In the genomic region with DNA sequence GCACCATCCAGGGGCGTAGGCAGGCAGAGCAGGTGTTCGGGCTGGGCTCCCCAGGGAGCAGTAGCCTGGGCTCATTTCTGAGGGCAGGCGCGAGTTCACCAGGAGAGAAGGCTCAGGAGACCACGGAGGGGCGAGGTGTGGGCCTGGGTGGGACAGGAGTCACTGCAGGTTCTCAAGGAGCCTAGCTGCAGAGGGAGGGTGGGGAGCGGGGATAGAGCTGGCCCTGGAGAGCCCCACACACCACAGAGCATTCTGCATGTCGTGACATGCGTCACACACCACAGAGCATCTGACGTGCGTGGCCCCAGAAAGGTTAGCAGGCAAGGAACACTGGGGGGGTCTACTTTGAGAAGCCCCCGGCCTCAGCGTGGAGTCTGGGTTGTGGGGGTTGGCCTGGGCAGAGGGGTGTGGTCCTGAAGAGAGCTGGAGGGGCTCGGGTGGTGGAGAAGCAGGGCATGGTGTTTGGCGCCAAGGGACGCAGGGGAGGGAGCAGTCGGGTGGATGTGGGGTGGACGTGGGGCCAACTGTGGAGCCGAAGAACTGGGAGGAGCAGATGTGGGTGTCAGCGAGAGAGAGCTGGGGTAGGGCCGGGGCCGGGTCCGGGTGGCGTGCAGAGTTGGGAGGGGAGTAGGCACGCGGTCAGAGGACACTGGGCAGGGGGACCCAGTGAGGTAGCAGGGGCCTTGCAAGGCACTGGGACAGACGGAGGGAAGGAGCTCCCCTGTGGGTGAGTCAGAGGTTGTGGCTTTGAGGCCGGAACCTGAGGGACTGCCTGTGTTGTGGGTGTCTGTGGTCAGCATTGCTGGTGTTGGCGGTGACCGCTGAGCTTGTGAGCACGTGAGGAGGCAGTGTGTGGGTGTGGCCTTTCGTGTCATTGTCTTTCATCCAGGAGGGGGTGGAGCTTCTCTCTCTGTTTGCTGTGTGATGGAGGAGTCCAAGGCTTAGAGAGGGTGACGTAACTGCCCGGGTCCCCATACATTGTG, we compare ENCODE assay signal across 1 cellular context.
TF ChIP-seq lines count a peak whose summit lies in the region.

No MANE protein-coding gene starts in this region.

TF ChIP-seq in K562, 482 proteins besides CTCF, POLR2A, EP300 and RAD21 (continued from another document and continues in another):
- no peak for TF ChIP-seq ZNF561 (CRISPR knock-in tag; conservative IDR thresholded peaks at IDR 0.05)
- TF ChIP-seq GTF2F1 (IDR thresholded peaks at IDR 0.05; ENCODE audit: low read depth, low read length): no peak
- no peak for TF ChIP-seq KLF6 (CRISPR knock-in tag; IDR thresholded peaks at IDR 0.05; ENCODE audit: borderline replicate concordance)
- no peak for TF ChIP-seq ZBTB9 (CRISPR knock-in tag; IDR thresholded peaks at IDR 0.05)
- no peak for TF ChIP-seq MAFG (tag; conservative IDR thresholded peaks at IDR 0.05)
- TF ChIP-seq ZBTB8A (IDR thresholded peaks at IDR 0.05; ENCODE audit: partially characterized antibody): no peak
- TF ChIP-seq SNIP1 (IDR thresholded peaks at IDR 0.05; ENCODE audit: low read depth): no peak
- TF ChIP-seq POLR2H (tag; IDR thresholded peaks at IDR 0.05; ENCODE audit: low read depth): no peak
- no peak for TF ChIP-seq NELFE (IDR thresholded peaks at IDR 0.05; ENCODE audit: insufficient read depth, insufficient read length)
- TF ChIP-seq PTBP1 (IDR thresholded peaks at IDR 0.05; ENCODE audit: low read depth, low read length): no peak
- no peak for TF ChIP-seq IFI16 (CRISPR knock-in tag; IDR thresholded peaks at IDR 0.05)
- TF ChIP-seq MNT (conservative IDR thresholded peaks at IDR 0.05): peak in 1 of 2 experiments; percentile 79; a peak in 3 of 4 replicates
- no peak for TF ChIP-seq MIER1 (IDR thresholded peaks at IDR 0.05; ENCODE audit: low read depth)
- TF ChIP-seq ZNF655 (CRISPR knock-in tag; IDR thresholded peaks at IDR 0.05): no peak
- TF ChIP-seq SMC3 (conservative IDR thresholded peaks at IDR 0.05; ENCODE audit: insufficient read depth, low read depth, low read length): no peak
- no peak for TF ChIP-seq FOXA1 (IDR thresholded peaks at IDR 0.05; ENCODE audit: borderline replicate concordance)
- TF ChIP-seq UBTF (IDR thresholded peaks at IDR 0.05; ENCODE audit: borderline replicate concordance in 1 of 2, low read depth in 2 of 2, low read length in 2 of 2): no peak
- TF ChIP-seq ERF (CRISPR knock-in tag; IDR thresholded peaks at IDR 0.05): no peak
- no peak for TF ChIP-seq ZNF507 (tag; conservative IDR thresholded peaks at IDR 0.05)
- TF ChIP-seq, protein P1, sequence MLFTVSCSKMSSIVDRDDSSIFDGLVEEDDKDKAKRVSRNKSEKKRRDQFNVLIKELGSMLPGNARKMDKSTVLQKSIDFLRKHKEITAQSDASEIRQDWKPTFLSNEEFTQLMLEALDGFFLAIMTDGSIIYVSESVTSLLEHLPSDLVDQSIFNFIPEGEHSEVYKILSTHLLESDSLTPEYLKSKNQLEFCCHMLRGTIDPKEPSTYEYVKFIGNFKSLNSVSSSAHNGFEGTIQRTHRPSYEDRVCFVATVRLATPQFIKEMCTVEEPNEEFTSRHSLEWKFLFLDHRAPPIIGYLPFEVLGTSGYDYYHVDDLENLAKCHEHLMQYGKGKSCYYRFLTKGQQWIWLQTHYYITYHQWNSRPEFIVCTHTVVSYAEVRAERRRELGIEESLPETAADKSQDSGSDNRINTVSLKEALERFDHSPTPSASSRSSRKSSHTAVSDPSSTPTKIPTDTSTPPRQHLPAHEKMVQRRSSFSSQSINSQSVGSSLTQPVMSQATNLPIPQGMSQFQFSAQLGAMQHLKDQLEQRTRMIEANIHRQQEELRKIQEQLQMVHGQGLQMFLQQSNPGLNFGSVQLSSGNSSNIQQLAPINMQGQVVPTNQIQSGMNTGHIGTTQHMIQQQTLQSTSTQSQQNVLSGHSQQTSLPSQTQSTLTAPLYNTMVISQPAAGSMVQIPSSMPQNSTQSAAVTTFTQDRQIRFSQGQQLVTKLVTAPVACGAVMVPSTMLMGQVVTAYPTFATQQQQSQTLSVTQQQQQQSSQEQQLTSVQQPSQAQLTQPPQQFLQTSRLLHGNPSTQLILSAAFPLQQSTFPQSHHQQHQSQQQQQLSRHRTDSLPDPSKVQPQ (CRISPR knock-in tag; IDR thresholded peaks at IDR 0.05; ENCODE audit: borderline replicate concordance): no peak
- TF ChIP-seq ASH1L (IDR thresholded peaks at IDR 0.05; ENCODE audit: borderline replicate concordance, low read depth, partially characterized antibody): no peak
- no peak for TF ChIP-seq ZNF324 (CRISPR knock-in tag; IDR thresholded peaks at IDR 0.05)
- TF ChIP-seq, protein P2, sequence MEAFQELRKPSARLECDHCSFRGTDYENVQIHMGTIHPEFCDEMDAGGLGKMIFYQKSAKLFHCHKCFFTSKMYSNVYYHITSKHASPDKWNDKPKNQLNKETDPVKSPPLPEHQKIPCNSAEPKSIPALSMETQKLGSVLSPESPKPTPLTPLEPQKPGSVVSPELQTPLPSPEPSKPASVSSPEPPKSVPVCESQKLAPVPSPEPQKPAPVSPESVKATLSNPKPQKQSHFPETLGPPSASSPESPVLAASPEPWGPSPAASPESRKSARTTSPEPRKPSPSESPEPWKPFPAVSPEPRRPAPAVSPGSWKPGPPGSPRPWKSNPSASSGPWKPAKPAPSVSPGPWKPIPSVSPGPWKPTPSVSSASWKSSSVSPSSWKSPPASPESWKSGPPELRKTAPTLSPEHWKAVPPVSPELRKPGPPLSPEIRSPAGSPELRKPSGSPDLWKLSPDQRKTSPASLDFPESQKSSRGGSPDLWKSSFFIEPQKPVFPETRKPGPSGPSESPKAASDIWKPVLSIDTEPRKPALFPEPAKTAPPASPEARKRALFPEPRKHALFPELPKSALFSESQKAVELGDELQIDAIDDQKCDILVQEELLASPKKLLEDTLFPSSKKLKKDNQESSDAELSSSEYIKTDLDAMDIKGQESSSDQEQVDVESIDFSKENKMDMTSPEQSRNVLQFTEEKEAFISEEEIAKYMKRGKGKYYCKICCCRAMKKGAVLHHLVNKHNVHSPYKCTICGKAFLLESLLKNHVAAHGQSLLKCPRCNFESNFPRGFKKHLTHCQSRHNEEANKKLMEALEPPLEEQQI (IDR thresholded peaks at IDR 0.05): no peak
- TF ChIP-seq NCOA6 (IDR thresholded peaks at IDR 0.05): no peak
- TF ChIP-seq, protein P3, sequence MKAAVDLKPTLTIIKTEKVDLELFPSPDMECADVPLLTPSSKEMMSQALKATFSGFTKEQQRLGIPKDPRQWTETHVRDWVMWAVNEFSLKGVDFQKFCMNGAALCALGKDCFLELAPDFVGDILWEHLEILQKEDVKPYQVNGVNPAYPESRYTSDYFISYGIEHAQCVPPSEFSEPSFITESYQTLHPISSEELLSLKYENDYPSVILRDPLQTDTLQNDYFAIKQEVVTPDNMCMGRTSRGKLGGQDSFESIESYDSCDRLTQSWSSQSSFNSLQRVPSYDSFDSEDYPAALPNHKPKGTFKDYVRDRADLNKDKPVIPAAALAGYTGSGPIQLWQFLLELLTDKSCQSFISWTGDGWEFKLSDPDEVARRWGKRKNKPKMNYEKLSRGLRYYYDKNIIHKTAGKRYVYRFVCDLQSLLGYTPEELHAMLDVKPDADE (conservative IDR thresholded peaks at IDR 0.05; ENCODE audit: control insufficient read depth, low read depth, low read length): no peak
- TF ChIP-seq, protein P4, sequence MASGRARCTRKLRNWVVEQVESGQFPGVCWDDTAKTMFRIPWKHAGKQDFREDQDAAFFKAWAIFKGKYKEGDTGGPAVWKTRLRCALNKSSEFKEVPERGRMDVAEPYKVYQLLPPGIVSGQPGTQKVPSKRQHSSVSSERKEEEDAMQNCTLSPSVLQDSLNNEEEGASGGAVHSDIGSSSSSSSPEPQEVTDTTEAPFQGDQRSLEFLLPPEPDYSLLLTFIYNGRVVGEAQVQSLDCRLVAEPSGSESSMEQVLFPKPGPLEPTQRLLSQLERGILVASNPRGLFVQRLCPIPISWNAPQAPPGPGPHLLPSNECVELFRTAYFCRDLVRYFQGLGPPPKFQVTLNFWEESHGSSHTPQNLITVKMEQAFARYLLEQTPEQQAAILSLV (tag; IDR thresholded peaks at IDR 0.05): no peak
- no peak for TF ChIP-seq RBM25 (IDR thresholded peaks at IDR 0.05; ENCODE audit: low read depth, low read length, severe bottlenecking)
- no peak for TF ChIP-seq CCAR2 (IDR thresholded peaks at IDR 0.05; ENCODE audit: low read depth, low read length)
- no peak for TF ChIP-seq ZFX (CRISPR knock-in tag; IDR thresholded peaks at IDR 0.05)
- TF ChIP-seq BCOR (IDR thresholded peaks at IDR 0.05): 0 out of 2 replicates have a peak, but pooled peaks have one; percentile 13
- TF ChIP-seq GATAD2B (IDR thresholded peaks at IDR 0.05; ENCODE audit: borderline replicate concordance): no peak
- no peak for TF ChIP-seq ARID2 (IDR thresholded peaks at IDR 0.05)
- no peak for TF ChIP-seq SMARCA4 (IDR thresholded peaks at IDR 0.05)
- no peak for TF ChIP-seq YBX1 (IDR thresholded peaks at IDR 0.05)
- TF ChIP-seq ZNF639 (CRISPR knock-in tag; conservative IDR thresholded peaks at IDR 0.05 in 1 of 2, IDR thresholded peaks at IDR 0.05 in 1 of 2): no peak
- peak; percentile 65; the same call in 1 of the 2 replicates for TF ChIP-seq CEBPG (CRISPR knock-in tag; IDR thresholded peaks at IDR 0.05)
- TF ChIP-seq CEBPG (tag; conservative IDR thresholded peaks at IDR 0.05 in 1 of 2, IDR thresholded peaks at IDR 0.05 in 1 of 2): 0 out of 4 replicates have a peak, but pooled peaks of 1 of the 2 experiments have one; percentile 50
- TF ChIP-seq, protein P5, sequence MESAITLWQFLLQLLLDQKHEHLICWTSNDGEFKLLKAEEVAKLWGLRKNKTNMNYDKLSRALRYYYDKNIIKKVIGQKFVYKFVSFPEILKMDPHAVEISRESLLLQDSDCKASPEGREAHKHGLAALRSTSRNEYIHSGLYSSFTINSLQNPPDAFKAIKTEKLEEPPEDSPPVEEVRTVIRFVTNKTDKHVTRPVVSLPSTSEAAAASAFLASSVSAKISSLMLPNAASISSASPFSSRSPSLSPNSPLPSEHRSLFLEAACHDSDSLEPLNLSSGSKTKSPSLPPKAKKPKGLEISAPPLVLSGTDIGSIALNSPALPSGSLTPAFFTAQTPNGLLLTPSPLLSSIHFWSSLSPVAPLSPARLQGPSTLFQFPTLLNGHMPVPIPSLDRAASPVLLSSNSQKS (CRISPR knock-in tag; IDR thresholded peaks at IDR 0.05): no peak
- peak; percentile 95 for TF ChIP-seq SMAD4 (CRISPR knock-in tag; conservative IDR thresholded peaks at IDR 0.05)
- TF ChIP-seq TAF1 (IDR thresholded peaks at IDR 0.05; ENCODE audit: control insufficient read depth, extremely low read depth, insufficient read depth, low read length, severe bottlenecking): no peak
- no peak for TF ChIP-seq SLC30A9 (CRISPR knock-in tag; IDR thresholded peaks at IDR 0.05)
- TF ChIP-seq ZNF695 (CRISPR knock-in tag; IDR thresholded peaks at IDR 0.05): no peak
